8 cellular contexts compared by ENCODE assay signal in genomic region chr14:78598046-78598652, GRCh38.
DNase-seq lines count a peak whose midpoint lies in the region; ATAC-seq and TF ChIP-seq lines count a peak whose summit lies in the region.

No MANE protein-coding gene starts in this region.

- no TSS peak for BruUV-seq in Calu3 (replicated peaks; lab: Mats Ljungman, UMichigan)

- H3K4me1 Mint-ChIP-seq in Calu3 (ENCODE audit: low read depth, unreplicated experiment) (no peaks in the 10 kb centered on the region), nephron progenitor cell (peaks cover 22% of the 10 kb centered on the region)

- ATAC-seq in GM19372 (IDR thresholded peaks at IDR 0.05; ENCODE audit: low read depth, unreplicated experiment): peak; percentile 96
- ATAC-seq in HG03432 (IDR thresholded peaks at IDR 0.05; ENCODE audit: unreplicated experiment): peak; percentile 93
- ATAC-seq in upper lobe of right lung: peak; percentile 90

- no peak overlapping the region for H3K4me3 ChIP-seq in fibroblast of pulmonary artery (replicated peaks; ENCODE audit: low read depth, low read length)
- no peak overlapping the region for H3K4me3 ChIP-seq in upper lobe of right lung

- DNase-seq in Calu3 (peak; percentile 61), NCI-H748 treated with DMSO at 0.1 percent for 48 hours (lab: John Stamatoyannopoulos, UW) (peak; percentile 65), fibroblast of pulmonary artery (ENCODE audit: low read depth) (peak; percentile 61), nephron progenitor cell (peak; percentile 72), upper lobe of right lung (no peak)
- peak; percentile 58 for DNase-seq in activated CD8-positive, alpha-beta memory T cell treated with anti-CD3 and anti-CD28 coated beads, Interleukin-2, amount 50 U/mL, for 48 hours

- no peak overlapping the region for H3K27ac Mint-ChIP-seq in Calu3 (ENCODE audit: unreplicated experiment)
- no peak overlapping the region for H3K27ac Mint-ChIP-seq in nephron progenitor cell

- H3K9me3 Mint-ChIP-seq in Calu3 (ENCODE audit: low read depth, unreplicated experiment): no peaks in the 10 kb centered on the region
- H3K9me3 Mint-ChIP-seq in nephron progenitor cell: no peaks in the 10 kb centered on the region

- intact Hi-C loops in Calu3 (cut with micrococcal nuclease; ENCODE audit: unreplicated experiment): loop anchor here (1.0 to 2.0 kb wide), 2 partner anchors 99 to 239 kb away; no protein-coding TSS in a partner anchor
- intact Hi-C loops in upper lobe of right lung (cut with DNase I): no loop called here

- TF ChIP-seq CTCF in Calu3 (IDR thresholded peaks at IDR 0.05; ENCODE audit: unreplicated experiment) (peak; percentile 86), fibroblast of pulmonary artery (IDR thresholded peaks at IDR 0.05; ENCODE audit: low read length, missing control alignments) (peak; percentile 97), nephron progenitor cell (IDR thresholded peaks at IDR 0.05) (peak; percentile 96), upper lobe of right lung (IDR thresholded peaks at IDR 0.05) (peak; percentile 88)

- no peaks in the 10 kb centered on the region for H3K36me3 ChIP-seq in upper lobe of right lung

- H3K27me3 Mint-ChIP-seq in Calu3 (ENCODE audit: unreplicated experiment) (peaks cover 75% of the 10 kb centered on the region), nephron progenitor cell (ENCODE audit: low read depth, poor library complexity) (peaks cover 32% of the 10 kb centered on the region)

- H3K36me3 Mint-ChIP-seq in Calu3 (ENCODE audit: insufficient read depth, unreplicated experiment) (no peaks in the 10 kb centered on the region), nephron progenitor cell (ENCODE audit: low read depth) (no peaks in the 10 kb centered on the region)

- no peaks in the 10 kb centered on the region for H3K9me3 ChIP-seq in upper lobe of right lung

- H3K4me3 Mint-ChIP-seq in Calu3 (ENCODE audit: low read depth, unreplicated experiment): peak overlapping the region; percentile 8
- peak overlapping the region; percentile 41 for H3K4me3 Mint-ChIP-seq in nephron progenitor cell

- no peak overlapping the region for H3K27ac ChIP-seq in upper lobe of right lung

- CTCF ChIA-PET in Calu3 (lab: Charles Lee): interaction anchor here (0.6 to 2.1 kb wide), 3 partner anchors 31 to 238 kb away, joined by 3 to 7 read pairs (median 4); no protein-coding TSS in a partner anchor

- no peaks in the 10 kb centered on the region for H3K4me1 ChIP-seq in upper lobe of right lung

- no peaks in the 10 kb centered on the region for H3K27me3 ChIP-seq in upper lobe of right lung
